ENCODE assay signal across 9 cellular contexts in the genomic region with DNA sequence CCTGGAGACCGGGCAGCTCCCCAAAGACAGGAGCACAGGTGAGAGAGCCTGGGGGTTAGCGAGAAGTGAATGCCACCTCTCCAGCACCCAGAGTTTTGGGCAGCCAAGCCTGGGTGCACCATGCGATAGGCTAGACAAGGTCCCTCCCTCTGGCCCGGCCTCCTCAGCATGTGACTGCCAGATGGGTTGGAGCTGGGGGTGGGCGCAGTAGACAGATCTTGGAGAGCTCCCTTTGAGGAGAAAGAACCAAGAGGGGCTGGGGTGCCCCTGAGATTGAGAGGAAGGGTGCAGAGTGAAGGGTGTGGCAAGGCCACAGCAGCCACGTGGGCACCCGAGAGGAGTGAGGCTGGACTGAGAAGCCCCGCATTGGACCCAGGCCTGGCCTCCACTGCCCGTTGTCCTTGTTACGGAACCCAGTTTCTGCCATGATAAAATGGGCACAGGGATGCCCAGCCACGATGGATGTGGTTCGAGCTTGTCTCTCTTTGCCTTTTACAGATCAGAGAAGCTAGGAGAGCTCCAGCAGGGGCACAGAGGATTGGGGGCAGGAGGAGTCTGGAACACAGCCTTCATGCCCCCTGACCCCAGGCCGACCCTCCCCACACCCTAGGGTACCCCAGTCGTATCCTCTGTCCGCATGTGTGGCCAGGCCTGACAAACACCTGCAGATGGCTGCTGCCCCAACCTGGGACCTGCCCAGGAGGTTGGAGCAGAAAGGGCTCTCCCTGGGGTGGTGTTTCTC. TPM values are rescaled to one million over a fixed set of nuclear protein-coding genes. Genes with fewer than 3 reads are reported as not detected.
DNase-seq lines count a peak whose midpoint lies in the region; ATAC-seq and TF ChIP-seq lines count a peak whose summit lies in the region.
"Had no signal": no experiment of that assay in that cellular context is flagged by ENCODE, and none has a peak within 500 bp of the region (broad histone marks: within the 10 kb centered on the region; RNA-seq: fewer than 3 reads in every experiment).

No MANE protein-coding gene starts in this region.

- CTCF ChIA-PET in naive thymus-derived CD4-positive, alpha-beta T cell (lab: Charles Lee), result interaction anchor here (1.2 to 2.5 kb wide), 2 partner anchors 14 to 243 kb away, joined by 3 to 9 read pairs; no protein-coding TSS in a partner anchor

- H4K20me1 ChIP-seq in KMS-11 (ENCODE audit: insufficient read depth), result no peaks in the 10 kb centered on the region

- H3K4me1 Mint-ChIP-seq in naive thymus-derived CD4-positive, alpha-beta T cell, result peaks cover 12 to 52% (median 42%) of the 10 kb centered on the region in 7 donors

- H3K27me3 Mint-ChIP-seq in naive thymus-derived CD4-positive, alpha-beta T cell, result peaks cover 0 to 18% (median 0%) of the 10 kb centered on the region in 5 donors

- H3K36me3 ChIP-seq in KMS-11 (ENCODE audit: insufficient read depth) (no peaks in the 10 kb centered on the region), breast epithelium (no peaks in the 10 kb centered on the region)
- H3K36me3 ChIP-seq in naive thymus-derived CD4-positive, alpha-beta T cell (ENCODE audit: control insufficient read depth in 2 of 3, insufficient read depth in 3 of 3, low read length in 3 of 3), result peaks cover 0 to 17% (median 3%) of the 10 kb centered on the region in 3 experiments

- H3K27me3 ChIP-seq in KMS-11 (ENCODE audit: insufficient read depth, low read depth) (peaks cover 9% of the 10 kb centered on the region; the same call in 1 of the 2 replicates), breast epithelium (no peaks in the 10 kb centered on the region)
- no peaks in the 10 kb centered on the region for H3K27me3 ChIP-seq in naive thymus-derived CD4-positive, alpha-beta T cell (ENCODE audit: control insufficient read depth in 2 of 2, insufficient read depth in 2 of 2, low read length in 2 of 2)

- intact Hi-C loops in breast epithelium (cut with DNase I; ENCODE audit: low total_unique reads), result no loop called here
- intact Hi-C loops in naive thymus-derived CD4-positive, alpha-beta T cell (cut with micrococcal nuclease), result loop anchor here in 1 of 2 donors (5.0 kb wide), 1 partner anchor 660 kb away; no protein-coding TSS in a partner anchor

- H3K27ac Mint-ChIP-seq in naive thymus-derived CD4-positive, alpha-beta T cell, result peak overlapping the region in 8 of 9 donors; percentile 49 to 97 (median 88)

- H3K4me1 ChIP-seq in KMS-11 (ENCODE audit: low read depth, poor library complexity, severe bottlenecking) (peaks cover 48% of the 10 kb centered on the region), breast epithelium (peaks cover 0 to 7% of the 10 kb centered on the region in 2 donors)
- peaks cover 18 to 25% of the 10 kb centered on the region in 2 donors for H3K4me1 ChIP-seq in naive thymus-derived CD4-positive, alpha-beta T cell (ENCODE audit: control insufficient read depth in 2 of 2, insufficient read depth in 2 of 2, low read length in 2 of 2)

- ATAC-seq in naive thymus-derived CD4-positive, alpha-beta T cell, result no peak

- H3K4me3 ChIP-seq in AG10803 (ENCODE audit: low read length), result peak overlapping the region; percentile 97
- no peak overlapping the region for H3K4me3 ChIP-seq in KMS-11 (IDR thresholded peaks at IDR 0.05; ENCODE audit: insufficient read depth, low read depth, low read length)
- peak overlapping the region in 2 of 3 donors; percentile 72 to 76 for H3K4me3 ChIP-seq in breast epithelium
- peak overlapping the region; percentile 94 for H3K4me3 ChIP-seq in naive thymus-derived CD4-positive, alpha-beta T cell (ENCODE audit: low read length)

- H3K27ac ChIP-seq in KMS-11 (no peak overlapping the region; the same call in 1 of the 2 replicates), breast epithelium (peak overlapping the region; percentile 98 to 99)
- H3K27ac ChIP-seq in naive thymus-derived CD4-positive, alpha-beta T cell (ENCODE audit: low read depth, low read length), result peak overlapping the region; percentile 91

- peak overlapping the region in 9 of 10 donors; percentile 25 to 89 (median 84) for H3K4me3 Mint-ChIP-seq in naive thymus-derived CD4-positive, alpha-beta T cell

- TF ChIP-seq POLR2A in breast epithelium (IDR thresholded peaks at IDR 0.05), result no peak

- TF ChIP-seq CTCF in AG10803 (conservative IDR thresholded peaks at IDR 0.05; ENCODE audit: low read length) (no peak), KMS-11 (conservative IDR thresholded peaks at IDR 0.05; ENCODE audit: low read depth, low read length) (no peak), breast epithelium (IDR thresholded peaks at IDR 0.05) (no peak)

- peaks cover 0 to 5% (median 0%) of the 10 kb centered on the region in 5 donors for H3K36me3 Mint-ChIP-seq in naive thymus-derived CD4-positive, alpha-beta T cell

- H3K4me2 ChIP-seq in KMS-11, result peak overlapping the region; percentile 51

- DNase-seq in AG10803 (ENCODE audit: low read depth) (no peak), breast epithelium (ENCODE audit: low spot score in 2 of 2) (no peak), occipital lobe (lab: John Stamatoyannopoulos, UW) (no peak), GOT3 (lab: John Stamatoyannopoulos, UW) (no peak), NCI-H526 (lab: John Stamatoyannopoulos, UW) (no peak), globus pallidus (ENCODE audit: low spot score) (no peak)
- DNase-seq in naive thymus-derived CD4-positive, alpha-beta T cell, result no peak

- H3K9me3 Mint-ChIP-seq in naive thymus-derived CD4-positive, alpha-beta T cell, result peaks cover 0 to 1% (median 0%) of the 10 kb centered on the region in 11 donors

- H3K9me3 ChIP-seq in breast epithelium, result no peaks in the 10 kb centered on the region
- no peaks in the 10 kb centered on the region for H3K9me3 ChIP-seq in naive thymus-derived CD4-positive, alpha-beta T cell (ENCODE audit: control insufficient read depth in 2 of 3, low read length in 3 of 3)

- no peaks in the 10 kb centered on the region for H3K79me2 ChIP-seq in KMS-11 (ENCODE audit: insufficient read depth, low read depth)

- no peak overlapping the region for H3K9ac ChIP-seq in KMS-11

- POLR2A ChIA-PET in naive thymus-derived CD4-positive, alpha-beta T cell (lab: Charles Lee), result interaction anchor here (0.6 to 5.9 kb wide), 3 partner anchors 14 to 243 kb away, joined by 3 to 38 read pairs (median 4); a partner anchor contains a TSS

- no peak overlapping the region for H2AFZ ChIP-seq in KMS-11 (ENCODE audit: low read depth)

RNA-seq across cellular contexts. Expression of a gene that starts 1.3 kb away (rescaled TPM):
- 100 to 1,000 TPM in 2 of 3 donors, 10 to 100 TPM in 1; 85.8 to 121 (median 103) TPM for total RNA-seq in breast epithelium
- total RNA-seq in naive thymus-derived CD4-positive, alpha-beta T cell, result 10 to 100 TPM; 27.2 to 54.9 (median 36.2) TPM
- polyA plus RNA-seq in naive thymus-derived CD4-positive, alpha-beta T cell, result 10 to 100 TPM; 28.2 to 30.6 TPM
- total RNA-seq in occipital lobe, result 15.9 TPM

RNA-seq across cellular contexts. Expression of a gene that starts 3.6 kb away (rescaled TPM):
- 1 to 10 TPM in 2 of 3 donors, under 1 TPM in 1; 0.64 to 5.7 (median 5.6) TPM for total RNA-seq in breast epithelium
- 1 to 10 TPM in 4 of 5 experiments, under 1 TPM in 1; 0.36 to 6.6 (median 3.0) TPM for total RNA-seq in naive thymus-derived CD4-positive, alpha-beta T cell
- under 1 TPM; 0.35 to 0.62 TPM for polyA plus RNA-seq in naive thymus-derived CD4-positive, alpha-beta T cell
- total RNA-seq in occipital lobe, result 2.8 TPM

RNA-seq across cellular contexts. Expression of a gene that starts 15.3 kb away (rescaled TPM):
- total RNA-seq in breast epithelium (10 to 100 TPM; 38.2 to 51.5 (median 41.3) TPM), occipital lobe (38.2 TPM)
- 100 to 1,000 TPM in 1 of 5 experiments, 10 to 100 TPM in 4; 59.6 to 100 (median 60.9) TPM for total RNA-seq in naive thymus-derived CD4-positive, alpha-beta T cell
- polyA plus RNA-seq in naive thymus-derived CD4-positive, alpha-beta T cell, result 10 to 100 TPM in 1 of 2 donors, 1 to 10 TPM in 1; 9.4 to 17.4 TPM

RNA-seq across cellular contexts. Expression of a gene that starts 28.2 kb away (rescaled TPM):
- total RNA-seq in breast epithelium (not detected), occipital lobe (not detected)
- total RNA-seq in naive thymus-derived CD4-positive, alpha-beta T cell, result not detected
- polyA plus RNA-seq in naive thymus-derived CD4-positive, alpha-beta T cell, result not detected
- total RNA-seq: lung had no signal

RNA-seq across cellular contexts. Expression of a gene that starts 34.4 kb away (rescaled TPM):
- total RNA-seq in breast epithelium (not detected), occipital lobe (not detected)
- total RNA-seq in naive thymus-derived CD4-positive, alpha-beta T cell, result under 1 TPM in 1 of 5 experiments, not detected in 4; 0.83 TPM
- polyA plus RNA-seq in naive thymus-derived CD4-positive, alpha-beta T cell, result not detected
- polyA plus RNA-seq: lung had no signal
